ENCODE assay signal across 8 cellular contexts in the genomic region with DNA sequence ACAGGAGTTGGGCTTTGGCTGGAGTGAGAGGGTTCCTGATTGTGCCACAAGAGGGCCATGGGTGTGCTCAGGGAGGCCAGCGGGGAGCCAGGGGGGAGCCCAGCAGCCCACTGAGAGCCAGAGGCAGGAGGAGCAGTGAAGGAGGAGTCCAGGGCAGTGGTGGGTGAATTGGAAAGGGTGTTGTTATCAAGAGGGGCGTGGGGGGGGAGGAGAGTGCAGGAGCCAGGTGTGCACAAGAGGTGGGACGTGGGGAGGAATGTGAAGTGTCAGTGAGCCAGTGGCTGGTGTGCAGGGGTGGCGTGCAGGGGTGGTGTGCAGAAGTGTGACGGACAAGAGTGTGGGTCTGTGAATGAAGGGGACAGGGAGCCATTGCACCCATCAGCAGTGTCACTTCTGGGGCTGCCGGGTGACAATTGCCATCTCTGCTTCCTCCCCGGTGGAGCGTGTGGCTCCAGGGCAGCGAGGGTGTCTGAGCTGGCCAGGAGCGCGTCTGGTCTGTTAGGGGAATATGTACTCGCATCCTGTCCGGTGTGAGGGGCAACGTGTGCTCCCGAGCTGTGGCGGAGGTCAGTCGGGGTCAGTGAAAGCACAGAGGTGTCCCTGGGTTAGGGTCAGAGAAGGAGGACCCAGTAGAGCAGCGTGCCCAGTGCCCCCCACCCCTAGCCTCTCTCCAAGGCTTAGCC. TPM values are rescaled to one million over a fixed set of nuclear protein-coding genes. Genes with fewer than 3 reads are reported as not detected.
DNase-seq lines count a peak whose midpoint lies in the region; ATAC-seq and TF ChIP-seq lines count a peak whose summit lies in the region.

No MANE protein-coding gene starts in this region.

- no peaks in the 10 kb centered on the region for H3K9me3 Mint-ChIP-seq in T-helper 2 cell treated with Interferon-gamma antibody and Interleukin-4, amounts not matched to agents 5 μg/mL and 100 μg/mL, for 36 hours
- H3K9me3 Mint-ChIP-seq in natural killer cell = no peaks in the 10 kb centered on the region

- peak overlapping the region; percentile 40 to 70 for H3K27ac ChIP-seq in esophagus (ENCODE audit: low read depth in 2 of 2, low read length in 1 of 2)

- peak overlapping the region; percentile 41 for H3K27ac Mint-ChIP-seq in T-helper 2 cell treated with Interferon-gamma antibody and Interleukin-4, amounts not matched to agents 5 μg/mL and 100 μg/mL, for 36 hours
- peak overlapping the region; percentile 68 to 70 for H3K27ac Mint-ChIP-seq in natural killer cell

- no peaks in the 10 kb centered on the region for H3K36me3 Mint-ChIP-seq in T-helper 2 cell treated with Interferon-gamma antibody and Interleukin-4, amounts not matched to agents 5 μg/mL and 100 μg/mL, for 36 hours (ENCODE audit: low read depth)
- no peaks in the 10 kb centered on the region for H3K36me3 Mint-ChIP-seq in natural killer cell

- peaks cover 2% of the 10 kb centered on the region for H3K36me3 ChIP-seq in BJ (ENCODE audit: control insufficient read depth, insufficient read depth, low read length)
- no peaks in the 10 kb centered on the region for H3K36me3 ChIP-seq in HAP-1 (replicated peaks)
- no peaks in the 10 kb centered on the region for H3K36me3 ChIP-seq in esophagus (ENCODE audit: control insufficient read depth in 2 of 2, insufficient read depth in 2 of 2, low read length in 1 of 2)

- ATAC-seq in natural killer cell = no peak
- ATAC-seq in GM19324 (IDR thresholded peaks at IDR 0.05; ENCODE audit: low FRiP score, unreplicated experiment) = no peak
- ATAC-seq in HG03565 (IDR thresholded peaks at IDR 0.05; ENCODE audit: unreplicated experiment) = no peak
- ATAC-seq in HG03378 (IDR thresholded peaks at IDR 0.05; ENCODE audit: unreplicated experiment) = no peak

- no peaks in the 10 kb centered on the region for H3K27me3 ChIP-seq in BJ (ENCODE audit: control insufficient read depth, insufficient read depth, low read length)
- peaks cover 3% of the 10 kb centered on the region; the same call in 1 of the 2 replicates for H3K27me3 ChIP-seq in HAP-1 (ENCODE audit: low read depth)
- no peaks in the 10 kb centered on the region for H3K27me3 ChIP-seq in esophagus (ENCODE audit: control insufficient read depth in 1 of 2, insufficient read depth in 2 of 2, low read length in 2 of 2)

- peaks cover 38% of the 10 kb centered on the region for H3K4me1 Mint-ChIP-seq in T-helper 2 cell treated with Interferon-gamma antibody and Interleukin-4, amounts not matched to agents 5 μg/mL and 100 μg/mL, for 36 hours (ENCODE audit: low read depth)
- H3K4me1 Mint-ChIP-seq in natural killer cell = peaks cover 50 to 66% of the 10 kb centered on the region in 2 donors

- intact Hi-C loops in natural killer cell (cut with micrococcal nuclease) = loop anchor here (5.0 kb wide), 2 partner anchors 84 to 104 kb away; a partner anchor contains a TSS

- H3K4me3 Mint-ChIP-seq in T-helper 2 cell treated with Interferon-gamma antibody and Interleukin-4, amounts not matched to agents 5 μg/mL and 100 μg/mL, for 36 hours = peak overlapping the region; percentile 74
- peak overlapping the region; percentile 90 for H3K4me3 Mint-ChIP-seq in natural killer cell

- WGBS in esophagus, 2 donors = 31 to 33% methylated on average over 18 of the region's 18 CpGs

- POLR2A ChIA-PET in BJ (lab: Charles Lee) = no interaction called here

- no peaks in the 10 kb centered on the region for H3K9me3 ChIP-seq in HAP-1
- H3K9me3 ChIP-seq in esophagus (ENCODE audit: control insufficient read depth in 2 of 2, insufficient read depth in 1 of 2, low read depth in 1 of 2, low read length in 1 of 2) = no peaks in the 10 kb centered on the region

- TF ChIP-seq CTCF in BJ (IDR thresholded peaks at IDR 0.05; ENCODE audit: insufficient read depth, low read depth, low read length) = peak; percentile 74
- TF ChIP-seq CTCF in natural killer cell (IDR thresholded peaks at IDR 0.05) = no peak

- DNase-seq in BJ (ENCODE audit: low read depth) = no peak
- peak in 1 of 2 experiments; percentile 51 for DNase-seq in HAP-1 (ENCODE audit: low spot score in 2 of 2)
- no peak for DNase-seq in T-helper 2 cell treated with Interferon-gamma antibody and Interleukin-4, amounts not matched to agents 5 μg/mL and 100 μg/mL, for 36 hours (ENCODE audit: low spot score)
- no peak for DNase-seq in natural killer cell

- peaks cover 66% of the 10 kb centered on the region for H3K27me3 Mint-ChIP-seq in T-helper 2 cell treated with Interferon-gamma antibody and Interleukin-4, amounts not matched to agents 5 μg/mL and 100 μg/mL, for 36 hours (ENCODE audit: low read depth)
- peaks cover 0 to 6% of the 10 kb centered on the region in 2 donors for H3K27me3 Mint-ChIP-seq in natural killer cell (ENCODE audit: low read depth in 2 of 2)

- H3K4me3 ChIP-seq in BJ (ENCODE audit: low read depth, low read length) (peak overlapping the region; percentile 72), HAP-1 (peak overlapping the region; percentile 30), esophagus (ENCODE audit: low read depth in 1 of 2, low read length in 2 of 2) (peak overlapping the region; percentile 26 to 52)

- peaks cover 8% of the 10 kb centered on the region for H3K4me1 ChIP-seq in HAP-1
- peaks cover 9 to 44% of the 10 kb centered on the region in 2 donors for H3K4me1 ChIP-seq in esophagus (ENCODE audit: control insufficient read depth in 2 of 2, insufficient read depth in 2 of 2, low read length in 1 of 2)

- in situ Hi-C loops in HAP-1 (cut with MboI; ENCODE audit: low sequenced_read_pairs) = no loop called here

- CTCF ChIA-PET in BJ (lab: Yijun Ruan, JAX) = interaction anchor here (0.6 to 24.6 kb wide), 8 partner anchors 10 to 110 kb away, joined by 3 to 892 read pairs (median 5); a partner anchor contains a TSS

RNA-seq across cellular contexts. Expression of a gene that starts 1.7 kb away (rescaled TPM):
- 13.9 and 21.3 TPM in 2 replicates for polyA plus RNA-seq in BJ (2011; rRNA removed)
- polyA minus RNA-seq in BJ (2011; rRNA and poly(A)+ RNA removed) = 9.8 and 11.6 TPM in 2 replicates
- polyA plus RNA-seq in esophagus = 1 to 10 TPM; 1.4 to 2.2 TPM
- total RNA-seq in natural killer cell = 10 to 100 TPM in 2 of 3 donors, 1 to 10 TPM in 1; 9.8 to 13.4 (median 10.3) TPM

RNA-seq across cellular contexts. Expression of a gene that starts 18.3 kb away (rescaled TPM):
- 95.6 and 119 TPM in 2 replicates for polyA plus RNA-seq in BJ (2011; rRNA removed)
- 14.4 and 21.1 TPM in 2 replicates for polyA minus RNA-seq in BJ (2011; rRNA and poly(A)+ RNA removed)
- polyA plus RNA-seq in esophagus = 100 to 1,000 TPM; 112 to 114 TPM
- 10 to 100 TPM; 45.8 to 63.7 (median 60.5) TPM for total RNA-seq in natural killer cell

RNA-seq across cellular contexts. Expression of a gene that starts 20.1 kb away (rescaled TPM):
- polyA plus RNA-seq in BJ (2011; rRNA removed) (5.9 and 10.7 TPM in 2 replicates), esophagus (10 to 100 TPM; 17.5 to 26.2 TPM)
- 1.9 and 2.5 TPM in 2 replicates for polyA minus RNA-seq in BJ (2011; rRNA and poly(A)+ RNA removed)
- 10 to 100 TPM; 30.2 to 47.1 (median 37.3) TPM for total RNA-seq in natural killer cell

RNA-seq across cellular contexts. Expression of a gene that starts 30.0 kb away (rescaled TPM):
- polyA plus RNA-seq in BJ (2011; rRNA removed) (146 and 233 TPM in 2 replicates), esophagus (100 to 1,000 TPM; 105 to 149 TPM)
- 104 and 141 TPM in 2 replicates for polyA minus RNA-seq in BJ (2011; rRNA and poly(A)+ RNA removed)
- total RNA-seq in natural killer cell = 100 to 1,000 TPM; 222 to 245 (median 233) TPM

RNA-seq across cellular contexts. Expression of a gene that starts 32.2 kb away (rescaled TPM):
- polyA plus RNA-seq in BJ (2011; rRNA removed) (not detected in 2 replicates), esophagus (1 to 10 TPM; 3.9 to 6.2 TPM)
- polyA minus RNA-seq in BJ (2011; rRNA and poly(A)+ RNA removed) = not detected in 2 replicates
- total RNA-seq in natural killer cell = 100 to 1,000 TPM; 314 to 359 (median 342) TPM
